In genomic region chr15:71940004-71940588, GRCh38 we compare ENCODE assay signal across 15 cellular contexts.
"Had no signal": no experiment of that assay in that cellular context is flagged by ENCODE, and none has a peak within 500 bp of the region (broad histone marks: within the 10 kb centered on the region; RNA-seq: fewer than 3 reads in every experiment).

No MANE protein-coding gene starts in this region.

- H3K9me3 Mint-ChIP-seq: immature natural killer cell; stimulated activated naive CD8-positive, alpha-beta T cell treated with anti-CD3 and anti-CD28 coated beads, Interleukin-15, Interleukin-2, amounts not matched to agents 100 ng/mL and 50 ng/mL, for 24 hours had no signal

- H3K27me3 Mint-ChIP-seq: stimulated activated naive CD8-positive, alpha-beta T cell treated with anti-CD3 and anti-CD28 coated beads, Interleukin-15, Interleukin-2, amounts not matched to agents 100 ng/mL and 50 ng/mL, for 24 hours had no signal

- ATAC-seq: body of pancreas, esophagus mucosa, left lobe of liver had no signal

- H3K27ac Mint-ChIP-seq: stimulated activated naive CD8-positive, alpha-beta T cell treated with anti-CD3 and anti-CD28 coated beads, Interleukin-15, Interleukin-2, amounts not matched to agents 100 ng/mL and 50 ng/mL, for 24 hours had no signal

- FAIRE-seq: TTC549 had no signal

- H3K4me3 Mint-ChIP-seq: immature natural killer cell; stimulated activated naive CD8-positive, alpha-beta T cell treated with anti-CD3 and anti-CD28 coated beads, Interleukin-15, Interleukin-2, amounts not matched to agents 100 ng/mL and 50 ng/mL, for 24 hours had no signal

- DNase-seq: activated CD4-positive, alpha-beta T cell treated with anti-CD3 and anti-CD28 coated beads, Interleukin-2, amount 50 U/mL, for 4 hours; activated naive CD4-positive, alpha-beta T cell treated with anti-CD3 and anti-CD28 coated beads, Interleukin-2, amount 50 U/mL, for 16 hours; activated T-cell treated with anti-CD3 and anti-CD28 coated beads, Interleukin-2, amount 50 U/mL, for 1 hour; amniotic stem cell; body of pancreas; dermis blood vessel endothelial cell; glutamatergic neuron; immature natural killer cell; mesenchymal stem cell; stimulated activated CD4-positive, alpha-beta T cell treated with anti-CD3 and anti-CD28 coated beads, Interleukin-2, amount 100 ng/mL, for 48 hours; testis had no signal

- H3K4me1 Mint-ChIP-seq: immature natural killer cell had no signal
